In genomic region chr1:97778718-97779117, GRCh38 we compare ENCODE assay signal across 24 cellular contexts.
A peak's percentile ranks its signal among the peaks of the same experiment; 100 is the strongest.
DNase-seq lines count a peak whose midpoint lies in the region; ATAC-seq and TF ChIP-seq lines count a peak whose summit lies in the region.
"Had no signal": no experiment of that assay in that cellular context is flagged by ENCODE, and none has a peak within 500 bp of the region (broad histone marks: within the 10 kb centered on the region; RNA-seq: fewer than 3 reads in every experiment).

No MANE protein-coding gene starts in this region.

- no peaks in the 10 kb centered on the region for H3K9me2 ChIP-seq in SK-N-SH

- peak; percentile 17 for TF ChIP-seq CTCF in left ventricle myocardium inferior (IDR thresholded peaks at IDR 0.05; ENCODE audit: borderline replicate concordance)
- peak; percentile 22; the same call in 1 of the 2 replicates for TF ChIP-seq CTCF in SK-N-SH (IDR thresholded peaks at IDR 0.05)
- no peak for TF ChIP-seq CTCF in epithelial cell of proximal tubule (conservative IDR thresholded peaks at IDR 0.05; ENCODE audit: low read depth, low read length)
- TF ChIP-seq CTCF in esophagus squamous epithelium (IDR thresholded peaks at IDR 0.05) = no peak

- intact Hi-C loops in left ventricle myocardium inferior (cut with micrococcal nuclease) = no loop called here
- intact Hi-C loops in left ventricle myocardium superior (cut with micrococcal nuclease) = no loop called here
- intact Hi-C loops in esophagus squamous epithelium (cut with DNase I) = no loop called here

- H3K9ac ChIP-seq in SK-N-SH = no peak overlapping the region
- H3K9ac ChIP-seq: parathyroid adenoma had no signal

- no peak for TF ChIP-seq POLR2A in esophagus squamous epithelium (IDR thresholded peaks at IDR 0.05)

- H3K36me3 ChIP-seq in left ventricle myocardium inferior = no peaks in the 10 kb centered on the region
- H3K36me3 ChIP-seq in SK-N-SH (replicated peaks in 1 of 2; ENCODE audit: control insufficient read depth in 1 of 2, insufficient read depth in 2 of 2, low read length in 1 of 2) = peaks cover 2 to 45% of the 10 kb centered on the region in 2 experiments
- peaks cover 0 to 17% (median 0%) of the 10 kb centered on the region in 3 donors for H3K36me3 ChIP-seq in esophagus squamous epithelium
- H3K36me3 ChIP-seq: cardiac muscle cell had no signal

- H3K9me3 ChIP-seq in left ventricle myocardium inferior (replicated peaks) (peaks cover 7% of the 10 kb centered on the region), SK-N-SH (no peaks in the 10 kb centered on the region), esophagus squamous epithelium (peaks cover 0 to 2% (median 0%) of the 10 kb centered on the region in 3 donors)

- H3K27me3 ChIP-seq in left ventricle myocardium inferior (ENCODE audit: low read depth) (no peaks in the 10 kb centered on the region), SK-N-SH (ENCODE audit: insufficient read depth) (no peaks in the 10 kb centered on the region), esophagus squamous epithelium (no peaks in the 10 kb centered on the region)
- H3K27me3 ChIP-seq: cardiac muscle cell had no signal

- no peak for ATAC-seq in left ventricle myocardium superior
- ATAC-seq in activated naive CD8-positive, alpha-beta T cell treated with anti-CD3 and anti-CD28 coated beads, Interleukin-2, amount 50 U/mL, for 24 hours = no peak
- ATAC-seq: naive thymus-derived CD8-positive, alpha-beta T cell; sciatic nerve had no signal

- H3K4me1 ChIP-seq in left ventricle myocardium inferior (no peaks in the 10 kb centered on the region), SK-N-SH (ENCODE audit: control insufficient read depth in 1 of 2, insufficient read depth in 2 of 2, low read depth in 1 of 2, low read length in 1 of 2) (peaks cover 0 to 3% of the 10 kb centered on the region in 2 experiments; a peak in 1 of 4 replicates), esophagus squamous epithelium (no peaks in the 10 kb centered on the region)
- H3K4me1 ChIP-seq: parathyroid adenoma had no signal

- H3F3A ChIP-seq in SK-N-SH (replicated peaks; ENCODE audit: insufficient read depth) = peaks cover 5% of the 10 kb centered on the region

- no peak overlapping the region for H3K4me2 ChIP-seq in SK-N-SH

- peaks cover 5% of the 10 kb centered on the region for H3K36me3 Mint-ChIP-seq in activated naive CD8-positive, alpha-beta T cell treated with anti-CD3 and anti-CD28 coated beads, Interleukin-2, amount 50 U/mL, for 24 hours (ENCODE audit: low read depth)

- peaks cover 38% of the 10 kb centered on the region for H3K79me2 ChIP-seq in SK-N-SH (ENCODE audit: insufficient read depth)
- H3K79me2 ChIP-seq: parathyroid adenoma had no signal

- POLR2A ChIA-PET in SK-N-SH (lab: Yijun Ruan, JAX) = no interaction called here

- no peak overlapping the region for H3K4me3 Mint-ChIP-seq in activated naive CD8-positive, alpha-beta T cell treated with anti-CD3 and anti-CD28 coated beads, Interleukin-2, amount 50 U/mL, for 24 hours
- H3K4me3 Mint-ChIP-seq: activated CD4-positive, alpha-beta T cell treated with anti-CD3 and anti-CD28 coated beads, Interleukin-2, amount 10 ng/mL, durations not matched to agents 24 days and 14 days; activated naive CD8-positive, alpha-beta T cell treated with anti-CD3 and anti-CD28 coated beads for 36 hours; CD4-positive, CD25-positive, alpha-beta regulatory T cell; naive thymus-derived CD8-positive, alpha-beta T cell; T-helper 1 cell treated with Interleukin-12 subunit alpha and Interleukin-12 subunit beta and Interleukin-4 antibody, amounts not matched to agents 30 μg/mL and 1 μg/mL, for 36 hours had no signal

- H2AFZ ChIP-seq in SK-N-SH (ENCODE audit: low read depth) = no peak overlapping the region
- H2AFZ ChIP-seq: parathyroid adenoma had no signal

- CTCF ChIA-PET in SK-N-SH (lab: Yijun Ruan, JAX) = interaction anchor here (0.6 to 1.6 kb wide), 5 partner anchors 9 to 1550 kb away, joined by 3 to 5 read pairs (median 3); no protein-coding TSS in a partner anchor

- no peaks in the 10 kb centered on the region for H3K9me3 Mint-ChIP-seq in activated naive CD8-positive, alpha-beta T cell treated with anti-CD3 and anti-CD28 coated beads, Interleukin-2, amount 50 U/mL, for 24 hours
- H3K9me3 Mint-ChIP-seq: activated CD4-positive, alpha-beta T cell treated with anti-CD3 and anti-CD28 coated beads, Interleukin-2, amount 10 ng/mL, durations not matched to agents 24 days and 14 days; CD4-positive, CD25-positive, alpha-beta regulatory T cell; T-helper 1 cell treated with Interleukin-12 subunit alpha and Interleukin-12 subunit beta and Interleukin-4 antibody, amounts not matched to agents 30 μg/mL and 1 μg/mL, for 36 hours had no signal

- peaks cover 13% of the 10 kb centered on the region for H3K4me1 Mint-ChIP-seq in activated naive CD8-positive, alpha-beta T cell treated with anti-CD3 and anti-CD28 coated beads, Interleukin-2, amount 50 U/mL, for 24 hours

- TF ChIP-seq EP300 in SK-N-SH (IDR thresholded peaks at IDR 0.05; ENCODE audit: borderline replicate concordance in 1 of 2, low read depth in 1 of 2, low read length in 1 of 2) = no peak

- no peak overlapping the region for H3K4me3 ChIP-seq in left ventricle myocardium inferior
- H3K4me3 ChIP-seq in SK-N-SH (ENCODE audit: low read depth in 2 of 2, low read length in 1 of 2) = no peak overlapping the region
- no peak overlapping the region for H3K4me3 ChIP-seq in epithelial cell of proximal tubule (ENCODE audit: low read depth, low read length)
- no peak overlapping the region for H3K4me3 ChIP-seq in esophagus squamous epithelium
- H3K4me3 ChIP-seq: cardiac muscle cell had no signal

- DNase-seq in left ventricle myocardium inferior (no peak), left ventricle myocardium superior (no peak), SK-N-SH (peak; percentile 1), epithelial cell of proximal tubule (ENCODE audit: low read depth) (peak; percentile 1), esophagus squamous epithelium (lab: John Stamatoyannopoulos, UW) (no peak), HT-29 (ENCODE audit: low spot score) (no peak)
- no peak for DNase-seq in activated naive CD4-positive, alpha-beta T cell treated with anti-CD3 and anti-CD28 coated beads, Interleukin-2, amount 50 U/mL, for 16 hours
- no peak for DNase-seq in activated naive CD8-positive, alpha-beta T cell treated with anti-CD3 and anti-CD28 coated beads, Interleukin-2, amount 50 U/mL, for 24 hours
- DNase-seq: activated CD4-positive, alpha-beta T cell treated with anti-CD3 and anti-CD28 coated beads, Interleukin-2, amount 10 ng/mL, durations not matched to agents 24 days and 14 days; activated naive CD8-positive, alpha-beta T cell treated with anti-CD3 and anti-CD28 coated beads for 36 hours; CD4-positive, CD25-positive, alpha-beta regulatory T cell; GOT3; head of caudate nucleus; naive thymus-derived CD8-positive, alpha-beta T cell; NCI-H1105 treated with DMSO at 0.1 percent for 48 hours; NCI-H2171; NCI-H526 treated with DMSO at 0.1 percent for 48 hours; SIG-M5; substantia nigra had no signal

- TF ChIP-seq RAD21 in SK-N-SH (IDR thresholded peaks at IDR 0.05; ENCODE audit: low read length) = peak; percentile 64

- H4K20me1 ChIP-seq in SK-N-SH (ENCODE audit: insufficient read depth) = no peaks in the 10 kb centered on the region; the same call in 1 of the 2 replicates

- no peak overlapping the region for H3K27ac Mint-ChIP-seq in activated naive CD8-positive, alpha-beta T cell treated with anti-CD3 and anti-CD28 coated beads, Interleukin-2, amount 50 U/mL, for 24 hours
- H3K27ac Mint-ChIP-seq: activated CD4-positive, alpha-beta T cell treated with anti-CD3 and anti-CD28 coated beads, Interleukin-2, amount 10 ng/mL, durations not matched to agents 24 days and 14 days; activated naive CD8-positive, alpha-beta T cell treated with anti-CD3 and anti-CD28 coated beads for 36 hours; CD4-positive, CD25-positive, alpha-beta regulatory T cell; naive thymus-derived CD8-positive, alpha-beta T cell; T-helper 1 cell treated with Interleukin-12 subunit alpha and Interleukin-12 subunit beta and Interleukin-4 antibody, amounts not matched to agents 30 μg/mL and 1 μg/mL, for 36 hours had no signal

- no peaks in the 10 kb centered on the region for H3K27me3 Mint-ChIP-seq in activated naive CD8-positive, alpha-beta T cell treated with anti-CD3 and anti-CD28 coated beads, Interleukin-2, amount 50 U/mL, for 24 hours
- H3K27me3 Mint-ChIP-seq: activated CD4-positive, alpha-beta T cell treated with anti-CD3 and anti-CD28 coated beads, Interleukin-2, amount 10 ng/mL, durations not matched to agents 24 days and 14 days; activated naive CD8-positive, alpha-beta T cell treated with anti-CD3 and anti-CD28 coated beads for 36 hours; CD4-positive, CD25-positive, alpha-beta regulatory T cell; naive thymus-derived CD8-positive, alpha-beta T cell had no signal

- H3K27ac ChIP-seq in left ventricle myocardium inferior (replicated peaks) = no peak overlapping the region
- H3K27ac ChIP-seq in SK-N-SH (ENCODE audit: low read depth in 2 of 2, low read length in 1 of 2) = no peak overlapping the region
- no peak overlapping the region for H3K27ac ChIP-seq in esophagus squamous epithelium
- H3K27ac ChIP-seq: cardiac muscle cell, epithelial cell of prostate, parathyroid adenoma had no signal

TF ChIP-seq in SK-N-SH, 30 proteins besides CTCF, POLR2A, EP300 and RAD21:
- TF ChIP-seq USF2 (IDR thresholded peaks at IDR 0.05; ENCODE audit: borderline replicate concordance, low read depth, low read length) (no peak), SMC3 (IDR thresholded peaks at IDR 0.05; ENCODE audit: low read depth, low read length) (peak; percentile 22; the same call in 1 of the 2 replicates)

Comparison
In these comparisons a context has a peak if more than half of its experiments do, and no peak if none do; other contexts are left out.
1. DNase-seq: peak in SK-N-SH (single experiment) and epithelial cell of proximal tubule (single experiment); none in left ventricle myocardium inferior (single experiment), left ventricle myocardium superior (single experiment), activated naive CD4-positive, alpha-beta T cell treated with anti-CD3 and anti-CD28 coated beads, Interleukin-2, amount 50 U/mL, for 16 hours (single experiment), esophagus squamous epithelium (single experiment), HT-29 (single experiment) and activated naive CD8-positive, alpha-beta T cell treated with anti-CD3 and anti-CD28 coated beads, Interleukin-2, amount 50 U/mL, for 24 hours (single experiment).
2. CTCF ChIP-seq: peak in left ventricle myocardium inferior (single experiment) and SK-N-SH (single experiment); none in epithelial cell of proximal tubule (single experiment) and esophagus squamous epithelium (0 of 6).